In the genomic region with DNA sequence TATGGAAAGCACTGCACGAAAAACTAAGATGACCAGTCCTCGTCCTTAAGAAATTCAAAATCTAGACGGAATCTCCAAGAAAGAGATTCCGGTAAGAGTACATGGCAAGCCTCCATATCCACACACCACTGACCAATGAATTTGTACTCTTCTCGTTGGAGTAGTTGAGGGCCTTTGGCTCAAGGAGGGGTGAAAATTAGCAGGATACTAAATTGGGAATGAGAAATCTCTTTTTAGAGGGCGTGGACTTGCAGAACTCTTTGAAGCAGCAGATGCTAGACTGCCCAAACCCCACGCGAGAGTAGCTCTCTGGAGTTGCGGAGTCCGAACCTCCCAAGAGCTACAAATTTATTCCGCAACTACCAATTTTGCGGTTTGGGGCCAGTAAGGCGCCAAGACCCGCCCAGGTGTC, we compare ENCODE assay signal across 8 cellular contexts. TPM values are rescaled to one million over a fixed set of nuclear protein-coding genes. Genes with fewer than 3 reads are reported as not detected.
A peak's percentile ranks its signal among the peaks of the same experiment; 100 is the strongest.
DNase-seq lines count a peak whose midpoint lies in the region; ATAC-seq and TF ChIP-seq lines count a peak whose summit lies in the region.

No MANE protein-coding gene starts in this region.

- no peaks in the 10 kb centered on the region for H3K27me3 Mint-ChIP-seq in natural killer cell treated with Interleukin-12 subunit alpha and Interleukin-12 subunit beta and Interleukin-15 and Interleukin-18, amount 100 ng/mL, for 72 hours

- DNase-seq in AG20443 (ENCODE audit: low spot score) (peak; percentile 44), MG63 (peak; percentile 65), dorsolateral prefrontal cortex (no peak), GM13976 (ENCODE audit: low spot score) (no peak), NCI-H526 (lab: John Stamatoyannopoulos, UW) (no peak), NCI-H2171 treated with DMSO at 0.1 percent for 48 hours (lab: John Stamatoyannopoulos, UW) (no peak)
- DNase-seq in natural killer cell treated with Interleukin-12 subunit alpha and Interleukin-12 subunit beta and Interleukin-15 and Interleukin-18, amount 100 ng/mL, for 72 hours (ENCODE audit: low spot score) = no peak

- in situ Hi-C loops in GM13976 (cut with MboI; ENCODE audit: low sequenced_read_pairs, unreplicated experiment) = loop anchor here (25.0 kb wide), 1 partner anchor 597 kb away; the partner anchor contains the start of gene NEK2

- H3K4me3 Mint-ChIP-seq in natural killer cell treated with Interleukin-12 subunit alpha and Interleukin-12 subunit beta and Interleukin-15 and Interleukin-18, amount 100 ng/mL, for 72 hours = peak overlapping the region; percentile 96

- H3K27ac Mint-ChIP-seq in natural killer cell treated with Interleukin-12 subunit alpha and Interleukin-12 subunit beta and Interleukin-15 and Interleukin-18, amount 100 ng/mL, for 72 hours = peak overlapping the region; percentile 87 to 96

- intact Hi-C loops in dorsolateral prefrontal cortex (cut with DNase I) = loop anchor here (2.0 to 10.0 kb wide), 2 partner anchors 170 to 600 kb away; no protein-coding TSS in a partner anchor

- H3K4me1 Mint-ChIP-seq in natural killer cell treated with Interleukin-12 subunit alpha and Interleukin-12 subunit beta and Interleukin-15 and Interleukin-18, amount 100 ng/mL, for 72 hours (ENCODE audit: low read depth in 2 of 2) = peaks cover 24 to 36% of the 10 kb centered on the region in 2 donors

- H3K36me3 ChIP-seq in MG63 = no peaks in the 10 kb centered on the region

- peak overlapping the region in 58 of 59 donors; percentile 57 to 100 (median 89) for H3K27ac ChIP-seq in dorsolateral prefrontal cortex

- no peaks in the 10 kb centered on the region for H3K9me3 Mint-ChIP-seq in natural killer cell treated with Interleukin-12 subunit alpha and Interleukin-12 subunit beta and Interleukin-15 and Interleukin-18, amount 100 ng/mL, for 72 hours

- TF ChIP-seq CTCF in dorsolateral prefrontal cortex (IDR thresholded peaks at IDR 0.05 in 54 of 56, conservative IDR thresholded peaks at IDR 0.05 in 2 of 56; ENCODE audit: low read depth in 1 of 56, partially characterized antibody in 56 of 56) = no peak
- no peak for TF ChIP-seq CTCF in GM13976 (IDR thresholded peaks at IDR 0.05; ENCODE audit: borderline replicate concordance, control extremely low read depth, extremely low read depth, insufficient read depth, missing control alignments)

- H3K27me3 ChIP-seq in MG63 (no peaks in the 10 kb centered on the region), dorsolateral prefrontal cortex (peaks cover 0 to 3% (median 0%) of the 10 kb centered on the region in 45 donors)

- H3K9me3 ChIP-seq in MG63 = peaks cover 6% of the 10 kb centered on the region; the same call in 1 of the 2 replicates

- H3K4me3 ChIP-seq in MG63 (peak overlapping the region; percentile 91), dorsolateral prefrontal cortex (peak overlapping the region; percentile 64 to 99 (median 93))

- no peak for ATAC-seq in natural killer cell treated with Interleukin-12 subunit alpha and Interleukin-12 subunit beta and Interleukin-15 and Interleukin-18, amount 100 ng/mL, for 72 hours
- no peak for ATAC-seq in GM19023 (IDR thresholded peaks at IDR 0.05; ENCODE audit: unreplicated experiment)

- peaks cover 6% of the 10 kb centered on the region for H3K36me3 Mint-ChIP-seq in natural killer cell treated with Interleukin-12 subunit alpha and Interleukin-12 subunit beta and Interleukin-15 and Interleukin-18, amount 100 ng/mL, for 72 hours

RNA-seq across cellular contexts. Expression of gene PPP2R5A, which starts 0.9 kb away (rescaled TPM):
- total RNA-seq in MG63 (2014; rRNA removed; shearing (Covaris generic); ENCODE audit: low replicate concordance) = 23.6 and 40.7 TPM in 2 replicates
- 10 to 100 TPM; 20.1 to 45.5 (median 29.2) TPM for total RNA-seq in dorsolateral prefrontal cortex
- 10 to 100 TPM; 32.7 to 37.6 TPM for total RNA-seq in natural killer cell treated with Interleukin-12 subunit alpha and Interleukin-12 subunit beta and Interleukin-15 and Interleukin-18, amount 100 ng/mL, for 72 hours

Comparison
In these comparisons a context has a peak if more than half of its experiments do, and no peak if none do; other contexts are left out.
1. DNase-seq: peak in AG20443 (single experiment) and MG63 (single experiment); none in dorsolateral prefrontal cortex (0 of 10), natural killer cell treated with Interleukin-12 subunit alpha and Interleukin-12 subunit beta and Interleukin-15 and Interleukin-18, amount 100 ng/mL, for 72 hours (single experiment), GM13976 (single experiment), NCI-H526 (0 of 2) and NCI-H2171 treated with DMSO at 0.1 percent for 48 hours (single experiment).